In the genomic region with DNA sequence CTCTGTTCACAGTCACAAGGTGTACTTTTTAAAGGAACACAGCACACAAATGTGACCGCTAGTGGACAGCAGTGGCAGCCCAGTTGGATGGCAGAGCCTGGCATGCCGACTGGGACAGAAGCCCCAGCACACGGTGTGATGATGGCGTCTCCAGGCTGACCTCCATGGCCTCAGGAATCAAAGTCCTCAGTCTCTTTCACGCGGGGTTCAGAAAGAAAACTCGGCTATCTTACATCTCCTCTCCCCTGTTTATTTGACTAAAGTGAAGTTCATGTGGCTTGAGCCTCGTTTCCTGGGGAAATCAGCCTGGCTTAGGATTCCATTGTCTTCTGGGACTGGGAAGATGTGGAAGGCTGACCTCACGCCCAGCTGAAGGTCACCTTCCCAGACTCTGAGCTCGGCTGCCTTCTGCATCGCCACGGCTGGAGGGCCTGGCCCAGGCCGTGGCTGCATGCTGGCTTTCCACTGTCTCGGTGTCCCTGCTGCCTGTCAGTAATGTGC, we compare ENCODE assay signal across 12 cellular contexts. TPM values are rescaled to one million over a fixed set of nuclear protein-coding genes. Genes with fewer than 3 reads are reported as not detected.
A peak's percentile ranks its signal among the peaks of the same experiment; 100 is the strongest.
DNase-seq lines count a peak whose midpoint lies in the region; ATAC-seq and TF ChIP-seq lines count a peak whose summit lies in the region.
"Had no signal": no experiment of that assay in that cellular context is flagged by ENCODE, and none has a peak within 500 bp of the region (broad histone marks: within the 10 kb centered on the region; RNA-seq: fewer than 3 reads in every experiment).

No MANE protein-coding gene starts in this region.

- H3K27ac ChIP-seq in BLaER1 (peak overlapping the region; percentile 84), right atrium auricular region (peak overlapping the region; percentile 78 to 79), prostate gland (peak overlapping the region; percentile 17 to 42)
- H3K27ac ChIP-seq: hepatocyte, SJCRH30 had no signal

- peak overlapping the region; percentile 67 for H3K9ac ChIP-seq in BLaER1

- 63% methylated on average over 14 of the region's 14 CpGs for WGBS in prostate gland

- DNase-seq in cardiac fibroblast (ENCODE audit: low read depth in 2 of 2) (peak; percentile 29 to 54), right atrium auricular region (ENCODE audit: low spot score) (no peak), prostate gland (ENCODE audit: low spot score) (no peak), NCI-H446 (lab: John Stamatoyannopoulos, UW) (no peak), NCI-H510A treated with DMSO at 0.1 percent for 48 hours (lab: John Stamatoyannopoulos, UW) (no peak)
- no peak for DNase-seq in activated T-cell treated with anti-CD3 and anti-CD28 coated beads, Interleukin-2, amount 50 U/mL, for 48 hours
- DNase-seq: activated CD4-positive, alpha-beta T cell treated with anti-CD3 and anti-CD28 coated beads, Interleukin-2, amount 50 U/mL, for 48 hours; NCI-H2029 treated with DMSO at 0.1 percent for 48 hours; SJCRH30 had no signal

- H3K4me3 ChIP-seq in BLaER1 (no peak overlapping the region), cardiac fibroblast (replicated peaks in 1 of 2; ENCODE audit: low read depth in 2 of 2, low read length in 2 of 2) (no peak overlapping the region), right atrium auricular region (peak overlapping the region in 1 of 2 donors; percentile 5), prostate gland (no peak overlapping the region)
- H3K4me3 ChIP-seq: hepatocyte, SJCRH30 had no signal

- H3K36me3 ChIP-seq in BLaER1, result peaks cover 14% of the 10 kb centered on the region; the same call in 1 of the 2 replicates
- no peaks in the 10 kb centered on the region for H3K36me3 ChIP-seq in right atrium auricular region
- no peaks in the 10 kb centered on the region for H3K36me3 ChIP-seq in prostate gland

- H3K4me1 ChIP-seq in BLaER1 (peaks cover 76% of the 10 kb centered on the region), right atrium auricular region (peaks cover 0 to 74% of the 10 kb centered on the region in 2 donors), prostate gland (replicated peaks) (no peaks in the 10 kb centered on the region)

- H4K20me1 ChIP-seq in BLaER1, result peaks cover 99% of the 10 kb centered on the region

- TF ChIP-seq POLR2A in prostate gland (IDR thresholded peaks at IDR 0.05), result no peak

- ATAC-seq in HG03175 (IDR thresholded peaks at IDR 0.05; ENCODE audit: unreplicated experiment), result no peak

- no peaks in the 10 kb centered on the region for H3K27me3 ChIP-seq in BLaER1
- no peaks in the 10 kb centered on the region for H3K27me3 ChIP-seq in right atrium auricular region
- H3K27me3 ChIP-seq in prostate gland (replicated peaks; ENCODE audit: insufficient read depth), result no peaks in the 10 kb centered on the region
- H3K27me3 ChIP-seq: hepatocyte, SJCRH30 had no signal

- H3K9me3 ChIP-seq in BLaER1, result no peaks in the 10 kb centered on the region
- no peaks in the 10 kb centered on the region for H3K9me3 ChIP-seq in right atrium auricular region
- no peaks in the 10 kb centered on the region for H3K9me3 ChIP-seq in prostate gland
- H3K9me3 ChIP-seq: SJCRH30 had no signal

- intact Hi-C loops in prostate gland (cut with DNase I), result no loop called here

- peak overlapping the region; percentile 84 for H3K4me2 ChIP-seq in BLaER1
- H3K4me2 ChIP-seq: hepatocyte had no signal

- TF ChIP-seq CTCF in cardiac fibroblast (IDR thresholded peaks at IDR 0.05; ENCODE audit: low read depth, low read length) (no peak), right atrium auricular region (IDR thresholded peaks at IDR 0.05) (no peak), prostate gland (IDR thresholded peaks at IDR 0.05) (no peak)

RNA-seq across cellular contexts. Expression of a gene that starts 56.1 kb away (rescaled TPM):
- 10 to 100 TPM; 13.2 to 20.3 TPM for total RNA-seq in right atrium auricular region
- 10 to 100 TPM in 1 of 2 donors, 1 to 10 TPM in 1; 9.2 to 17.8 TPM for total RNA-seq in prostate gland

Comparison
In these comparisons a context has a peak if more than half of its experiments do, and no peak if none do; other contexts are left out.
1. H3K27ac ChIP-seq: peak in every context shown above with its lines; median percentile 84 in BLaER1; 78 in right atrium auricular region; 30 in prostate gland.
2. DNase-seq: peak in cardiac fibroblast (2 of 2); none in right atrium auricular region (single experiment), prostate gland (single experiment), NCI-H446 (0 of 2), activated T-cell treated with anti-CD3 and anti-CD28 coated beads, Interleukin-2, amount 50 U/mL, for 48 hours (0 of 2) and NCI-H510A treated with DMSO at 0.1 percent for 48 hours (single experiment).